ENCODE assay signal across 21 cellular contexts in the genomic region with DNA sequence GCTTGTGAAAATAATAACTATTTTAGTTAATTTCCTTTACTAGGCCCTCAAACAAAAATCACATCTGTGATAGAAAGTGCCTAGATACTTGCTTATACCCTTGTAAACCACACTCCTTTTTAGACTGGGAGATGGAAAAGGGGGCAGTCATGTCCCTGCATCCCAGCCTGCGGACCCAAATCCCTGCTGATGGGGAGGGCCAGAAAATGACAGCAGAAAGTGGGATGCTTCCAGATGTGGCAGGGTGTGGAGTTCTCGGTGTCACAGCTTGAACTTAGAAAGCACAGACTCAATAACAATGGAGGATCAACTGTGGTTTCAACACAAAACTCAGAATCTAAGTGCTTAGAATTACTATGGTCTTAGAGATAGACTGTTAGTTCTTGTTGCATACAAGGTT.
A peak's percentile ranks its signal among the peaks of the same experiment; 100 is the strongest.
DNase-seq lines count a peak whose midpoint lies in the region; ATAC-seq and TF ChIP-seq lines count a peak whose summit lies in the region.
"Had no signal": no experiment of that assay in that cellular context is flagged by ENCODE, and none has a peak within 500 bp of the region (broad histone marks: within the 10 kb centered on the region; RNA-seq: fewer than 3 reads in every experiment).

No MANE protein-coding gene starts in this region.

- H3K4me1 ChIP-seq in adipocyte (ENCODE audit: control insufficient read depth, insufficient read depth, low read length) (peaks cover 26% of the 10 kb centered on the region), esophagus squamous epithelium (no peaks in the 10 kb centered on the region), smooth muscle cell (ENCODE audit: low read depth) (peaks cover 16% of the 10 kb centered on the region)

- 50 to 90% methylated on average over 2 of the region's 2 CpGs for WGBS in esophagus squamous epithelium, 2 donors
- WGBS in smooth muscle cell (ENCODE audit: low lambda C conversion rate): 78% methylated on average over 2 of the region's 2 CpGs

- no peak for DNase-seq in AG04450 (ENCODE audit: low read depth, low spot score)
- no peak for DNase-seq in adipocyte (ENCODE audit: low read depth)
- no peak for DNase-seq in esophagus squamous epithelium (lab: John Stamatoyannopoulos, UW)
- no peak for DNase-seq in smooth muscle cell (lab: John Stamatoyannopoulos, UW; ENCODE audit: unreplicated experiment)
- no peak for DNase-seq in HPDE6-E6E7 (ENCODE audit: extremely low spot score)
- no peak for DNase-seq in activated CD4-positive, alpha-beta T cell treated with anti-CD3 and anti-CD28 coated beads, Interleukin-2, amount 10 ng/mL, durations not matched to agents 7 days and 5 days
- DNase-seq: CD4-positive, CD25-positive, alpha-beta regulatory T cell; GOT3; KG1; MM.1S; NCI-H1417; NCI-H1694; NCI-H2029 treated with DMSO at 0.1 percent for 48 hours; NCI-H2171; NCI-H510A; NCI-H69; RPMI8226; SHP77 had no signal

- H3K9me3 ChIP-seq in AG04450 (ENCODE audit: control insufficient read depth, insufficient read depth, low read length): no peaks in the 10 kb centered on the region; the same call in 1 of the 2 replicates
- peaks cover 5% of the 10 kb centered on the region for H3K9me3 ChIP-seq in adipocyte (ENCODE audit: control insufficient read depth, low read length)
- no peaks in the 10 kb centered on the region for H3K9me3 ChIP-seq in esophagus squamous epithelium
- H3K9me3 ChIP-seq in smooth muscle cell (replicated peaks; ENCODE audit: low read depth): no peaks in the 10 kb centered on the region
- H3K9me3 ChIP-seq: BLaER1 had no signal

- no peak overlapping the region for H3K4me3 Mint-ChIP-seq in activated CD4-positive, alpha-beta T cell treated with anti-CD3 and anti-CD28 coated beads, Interleukin-2, amount 10 ng/mL, durations not matched to agents 7 days and 5 days
- H3K4me3 Mint-ChIP-seq: CD4-positive, CD25-positive, alpha-beta regulatory T cell had no signal

- no peak overlapping the region for H2AFZ ChIP-seq in smooth muscle cell (ENCODE audit: low read depth)

- H3K27ac ChIP-seq in AG04450 (ENCODE audit: low read depth, low read length) (peak overlapping the region; percentile 34), esophagus squamous epithelium (peak overlapping the region in 3 of 4 donors; percentile 47 to 69 (median 59)), smooth muscle cell (ENCODE audit: low read depth) (peak overlapping the region; percentile 62)
- H3K27ac ChIP-seq: BLaER1 had no signal

- no peaks in the 10 kb centered on the region for H3K27me3 ChIP-seq in AG04450 (ENCODE audit: control insufficient read depth, insufficient read depth, low read length)
- H3K27me3 ChIP-seq in adipocyte (replicated peaks; ENCODE audit: control insufficient read depth, insufficient read depth, low read length): no peaks in the 10 kb centered on the region
- H3K27me3 ChIP-seq in esophagus squamous epithelium: no peaks in the 10 kb centered on the region
- no peaks in the 10 kb centered on the region for H3K27me3 ChIP-seq in smooth muscle cell (ENCODE audit: low read depth)
- H3K27me3 ChIP-seq: BLaER1 had no signal

- POLR2A ChIA-PET in AG04450 (lab: Yijun Ruan, JAX): no interaction called here
- POLR2A ChIA-PET in activated CD4-positive, alpha-beta T cell treated with anti-CD3 and anti-CD28 coated beads, Interleukin-2, amount 10 ng/mL, durations not matched to agents 7 days and 5 days (lab: Charles Lee): no interaction called here

- H3K4me3 ChIP-seq in AG04450 (ENCODE audit: low read depth, low read length) (no peak overlapping the region), adipocyte (ENCODE audit: low read length) (no peak overlapping the region), esophagus squamous epithelium (no peak overlapping the region), smooth muscle cell (no peak overlapping the region)
- H3K4me3 ChIP-seq: BLaER1 had no signal

- intact Hi-C loops in esophagus squamous epithelium (cut with DNase I): no loop called here

- no peaks in the 10 kb centered on the region for H3K36me3 ChIP-seq in adipocyte (ENCODE audit: control insufficient read depth, insufficient read depth, low read length, severe bottlenecking)
- no peaks in the 10 kb centered on the region for H3K36me3 ChIP-seq in esophagus squamous epithelium
- H3K36me3 ChIP-seq in smooth muscle cell (ENCODE audit: low read depth): no peaks in the 10 kb centered on the region
- H3K36me3 ChIP-seq: BLaER1 had no signal

- ATAC-seq in GM18909 (IDR thresholded peaks at IDR 0.05; ENCODE audit: poor library complexity, unreplicated experiment) (no peak), GM18498 (IDR thresholded peaks at IDR 0.05; ENCODE audit: unreplicated experiment) (no peak)

- H3K79me2 ChIP-seq in smooth muscle cell (ENCODE audit: low read depth): no peaks in the 10 kb centered on the region

- TF ChIP-seq CTCF in AG04450 (IDR thresholded peaks at IDR 0.05; ENCODE audit: low read depth, low read length) (no peak), esophagus squamous epithelium (IDR thresholded peaks at IDR 0.05) (no peak), smooth muscle cell (IDR thresholded peaks at IDR 0.05; ENCODE audit: borderline replicate concordance, insufficient read depth, poor library complexity, severe bottlenecking) (no peak)

- H3K36me3 Mint-ChIP-seq in activated CD4-positive, alpha-beta T cell treated with anti-CD3 and anti-CD28 coated beads, Interleukin-2, amount 10 ng/mL, durations not matched to agents 7 days and 5 days (ENCODE audit: low read depth): no peaks in the 10 kb centered on the region
- H3K36me3 Mint-ChIP-seq: CD4-positive, CD25-positive, alpha-beta regulatory T cell had no signal

- H3F3A ChIP-seq in smooth muscle cell (ENCODE audit: low read depth): peaks cover 4% of the 10 kb centered on the region

- H3K4me1 Mint-ChIP-seq in activated CD4-positive, alpha-beta T cell treated with anti-CD3 and anti-CD28 coated beads, Interleukin-2, amount 10 ng/mL, durations not matched to agents 7 days and 5 days: no peaks in the 10 kb centered on the region
- H3K4me1 Mint-ChIP-seq: CD4-positive, CD25-positive, alpha-beta regulatory T cell had no signal

- no peak for TF ChIP-seq POLR2A in esophagus squamous epithelium (IDR thresholded peaks at IDR 0.05)

- CTCF ChIA-PET in AG04450 (lab: Charles Lee): no interaction called here
- CTCF ChIA-PET in activated CD4-positive, alpha-beta T cell treated with anti-CD3 and anti-CD28 coated beads, Interleukin-2, amount 10 ng/mL, durations not matched to agents 7 days and 5 days (lab: Charles Lee): no interaction called here

- H3K9me3 Mint-ChIP-seq in activated CD4-positive, alpha-beta T cell treated with anti-CD3 and anti-CD28 coated beads, Interleukin-2, amount 10 ng/mL, durations not matched to agents 7 days and 5 days: no peaks in the 10 kb centered on the region

- H3K27ac Mint-ChIP-seq in activated CD4-positive, alpha-beta T cell treated with anti-CD3 and anti-CD28 coated beads, Interleukin-2, amount 10 ng/mL, durations not matched to agents 7 days and 5 days: no peak overlapping the region
- H3K27ac Mint-ChIP-seq: CD4-positive, CD25-positive, alpha-beta regulatory T cell had no signal

- no peaks in the 10 kb centered on the region for H4K20me1 ChIP-seq in smooth muscle cell (ENCODE audit: low read depth)
- H4K20me1 ChIP-seq: BLaER1 had no signal

- H3K4me2 ChIP-seq in smooth muscle cell: no peak overlapping the region
- H3K4me2 ChIP-seq: BLaER1 had no signal

- H3K9ac ChIP-seq in adipocyte (ENCODE audit: low read length): peak overlapping the region; percentile 40
- H3K9ac ChIP-seq in smooth muscle cell (ENCODE audit: low read depth): no peak overlapping the region
- H3K9ac ChIP-seq: BLaER1 had no signal

- peaks cover 4% of the 10 kb centered on the region for H3K27me3 Mint-ChIP-seq in activated CD4-positive, alpha-beta T cell treated with anti-CD3 and anti-CD28 coated beads, Interleukin-2, amount 10 ng/mL, durations not matched to agents 7 days and 5 days
